Comparison of ENCODE assay signal across 27 cellular contexts in the genomic region with DNA sequence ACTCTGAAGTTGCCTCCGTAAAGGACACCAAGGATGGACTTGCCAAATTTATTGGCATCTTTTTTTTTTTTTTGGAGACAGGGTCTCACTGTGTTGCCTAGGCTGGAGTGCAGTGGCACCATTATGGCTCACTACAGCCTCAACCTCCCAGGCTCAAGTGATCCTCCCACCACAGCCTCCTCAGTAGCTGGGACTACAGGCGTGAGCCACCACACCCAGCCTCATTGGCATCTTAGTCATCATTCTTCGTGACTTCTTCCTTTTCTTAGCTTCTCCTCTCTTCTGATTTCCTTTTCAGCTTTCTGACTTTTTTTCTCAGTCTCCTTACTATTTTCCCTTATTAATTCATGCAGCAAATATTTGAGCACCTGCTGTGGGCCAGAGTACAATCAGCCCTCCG. TPM values are rescaled to one million over a fixed set of nuclear protein-coding genes. Genes with fewer than 3 reads are reported as not detected.
DNase-seq lines count a peak whose midpoint lies in the region; ATAC-seq, FAIRE-seq and TF ChIP-seq lines count a peak whose summit lies in the region.
"Had no signal": no experiment of that assay in that cellular context is flagged by ENCODE, and none has a peak within 500 bp of the region (broad histone marks: within the 10 kb centered on the region; RNA-seq: fewer than 3 reads in every experiment).

No MANE protein-coding gene starts in this region.

- 96% methylated on average over 4 of the region's 4 CpGs for WGBS in HepG2 (ENCODE audit: low lambda C conversion rate)
- 80% methylated on average over 4 of the region's 4 CpGs for WGBS in right lobe of liver (ENCODE audit: insufficient coverage, low coverage, low lambda C conversion rate, missing lambda C conversion rate)
- 82 to 89% methylated on average over 3 to 4 of the region's 4 CpGs for WGBS in transverse colon (ENCODE audit: low coverage in 1 of 2), 2 donors
- 89 to 93% methylated on average over 4 of the region's 4 CpGs for WGBS in tibial nerve, 2 donors

- no TSS peak for BruUV-seq in HepG2 (replicated peaks; lab: Mats Ljungman, UMichigan)

- H3K27ac ChIP-seq in HepG2 (ENCODE audit: extremely low read length, insufficient read depth, low read length) (no peak overlapping the region), right lobe of liver (no peak overlapping the region), transverse colon (no peak overlapping the region), tibial nerve (no peak overlapping the region)
- no peak overlapping the region for H3K27ac ChIP-seq in naive thymus-derived CD4-positive, alpha-beta T cell (ENCODE audit: low read depth, low read length)
- H3K27ac ChIP-seq: brain microvascular endothelial cell, coronary artery, right atrium auricular region, RWPE1 had no signal

- no peak overlapping the region for H3K4me2 ChIP-seq in HepG2 (ENCODE audit: low read depth, low read length)
- H3K4me2 ChIP-seq: SK-N-SH had no signal

- H3K4me3 ChIP-seq in HepG2 (replicated peaks in 1 of 3; ENCODE audit: insufficient read depth in 1 of 3, low read depth in 2 of 3, low read length in 3 of 3) (no peak overlapping the region), right lobe of liver (no peak overlapping the region), MG63 (no peak overlapping the region), transverse colon (no peak overlapping the region), tibial nerve (no peak overlapping the region)
- H3K4me3 ChIP-seq in naive thymus-derived CD4-positive, alpha-beta T cell (ENCODE audit: low read length): no peak overlapping the region
- H3K4me3 ChIP-seq: coronary artery, lung, right atrium auricular region had no signal

- TF ChIP-seq EP300 in HepG2 (IDR thresholded peaks at IDR 0.05; ENCODE audit: low read depth in 2 of 2, low read length in 2 of 2): no peak
- TF ChIP-seq EP300 in HepG2 (CRISPR knock-in tag; IDR thresholded peaks at IDR 0.05; ENCODE audit: borderline replicate concordance): no peak
- no peak for TF ChIP-seq EP300 in transverse colon (IDR thresholded peaks at IDR 0.05; ENCODE audit: low read depth)
- no peak for TF ChIP-seq EP300 in tibial nerve (IDR thresholded peaks at IDR 0.05)

- no peak overlapping the region for H3K9ac ChIP-seq in HepG2 (ENCODE audit: insufficient read depth, low read depth, low read length)
- H3K9ac ChIP-seq: SK-N-SH had no signal

- H3K9me3 ChIP-seq in HepG2 (ENCODE audit: low read length) (no peaks in the 10 kb centered on the region), right lobe of liver (no peaks in the 10 kb centered on the region), MG63 (no peaks in the 10 kb centered on the region), transverse colon (no peaks in the 10 kb centered on the region), tibial nerve (no peaks in the 10 kb centered on the region)
- no peaks in the 10 kb centered on the region for H3K9me3 ChIP-seq in naive thymus-derived CD4-positive, alpha-beta T cell (ENCODE audit: control insufficient read depth in 2 of 3, low read length in 3 of 3)
- H3K9me3 ChIP-seq: right atrium auricular region, SK-N-SH had no signal

- H3K27me3 Mint-ChIP-seq in activated CD8-positive, alpha-beta T cell treated with anti-CD3 and anti-CD28 coated beads, Interleukin-2, amount 10 ng/mL, durations not matched to agents 7 days and 5 days (ENCODE audit: low read depth): no peaks in the 10 kb centered on the region
- no peaks in the 10 kb centered on the region for H3K27me3 Mint-ChIP-seq in naive thymus-derived CD4-positive, alpha-beta T cell
- H3K27me3 Mint-ChIP-seq: activated B cell treated with CpG ODN at 0.5 μM for 24 hours had no signal

- H3K36me3 ChIP-seq in HepG2 (replicated peaks in 1 of 2; ENCODE audit: control insufficient read depth in 1 of 2, insufficient read depth in 2 of 2, low read length in 2 of 2) (peaks cover 4 to 28% of the 10 kb centered on the region in 2 experiments; a peak in 4 of 5 replicates), right lobe of liver (no peaks in the 10 kb centered on the region), MG63 (peaks cover 46% of the 10 kb centered on the region), transverse colon (no peaks in the 10 kb centered on the region), tibial nerve (peaks cover 0 to 5% (median 0%) of the 10 kb centered on the region in 3 donors)
- peaks cover 0 to 15% (median 5%) of the 10 kb centered on the region in 3 experiments for H3K36me3 ChIP-seq in naive thymus-derived CD4-positive, alpha-beta T cell (ENCODE audit: control insufficient read depth in 2 of 3, insufficient read depth in 3 of 3, low read length in 3 of 3)
- H3K36me3 ChIP-seq: brain microvascular endothelial cell, right atrium auricular region had no signal

- no peak for DNase-seq in HepG2 (ENCODE audit: low spot score)
- no peak for DNase-seq in right lobe of liver
- DNase-seq in activated CD8-positive, alpha-beta T cell treated with anti-CD3 and anti-CD28 coated beads, Interleukin-2, amount 10 ng/mL, durations not matched to agents 7 days and 5 days: no peak
- DNase-seq in naive thymus-derived CD4-positive, alpha-beta T cell: no peak
- no peak for DNase-seq in MG63
- DNase-seq in transverse colon: no peak
- DNase-seq in tibial nerve (ENCODE audit: low spot score in 2 of 2): no peak
- DNase-seq: activated B cell treated with CpG ODN at 0.5 μM for 24 hours; brain microvascular endothelial cell; DMS79; HFFc6; KG1; NCI-H1048; NCI-H187 treated with DMSO at 0.1 percent for 48 hours; NCI-H69; SK-N-SH; stimulated activated CD4-positive, alpha-beta T cell treated with anti-CD3 and anti-CD28 coated beads, Interleukin-12 subunit alpha, Interleukin-12 subunit beta, amount 100 ng/mL, for 4 hours; T-helper 9 cell had no signal

- no peak for TF ChIP-seq CTCF in HepG2 (CRISPR knock-in tag; IDR thresholded peaks at IDR 0.05)
- TF ChIP-seq CTCF in right lobe of liver (IDR thresholded peaks at IDR 0.05): no peak
- TF ChIP-seq CTCF in transverse colon (IDR thresholded peaks at IDR 0.05): no peak
- TF ChIP-seq CTCF in tibial nerve (IDR thresholded peaks at IDR 0.05): no peak

- TF ChIP-seq POLR2A in HepG2 (IDR thresholded peaks at IDR 0.05; ENCODE audit: insufficient read depth in 1 of 2, low read depth in 2 of 2, low read length in 2 of 2) (no peak), right lobe of liver (IDR thresholded peaks at IDR 0.05) (no peak), transverse colon (IDR thresholded peaks at IDR 0.05) (no peak), tibial nerve (IDR thresholded peaks at IDR 0.05) (no peak)

- peaks cover 28% of the 10 kb centered on the region for H4K20me1 ChIP-seq in HepG2 (ENCODE audit: insufficient read depth, low read length)

- POLR2A ChIA-PET in HepG2 (lab: Yijun Ruan, JAX): interaction anchor here (0.7 to 1.3 kb wide), 3 partner anchors 8 to 115 kb away, joined by 3 read pairs; partner anchors contain the start of genes CBY3 and HNRNPH1
- POLR2A ChIA-PET in activated CD8-positive, alpha-beta T cell treated with anti-CD3 and anti-CD28 coated beads, Interleukin-2, amount 10 ng/mL, durations not matched to agents 7 days and 5 days (lab: Charles Lee): interaction anchor here (0.6 to 1.3 kb wide), 2 partner anchors 36 to 39 kb away, joined by 3 to 5 read pairs; no protein-coding TSS in a partner anchor
- POLR2A ChIA-PET in naive thymus-derived CD4-positive, alpha-beta T cell (lab: Charles Lee): interaction anchor here (2.2 kb wide), 1 partner anchor 115 kb away, joined by 7 read pairs; the partner anchor contains the start of gene HNRNPH1

- H3K27me3 ChIP-seq in HepG2 (ENCODE audit: control insufficient read depth in 1 of 2, insufficient read depth in 2 of 2, low read length in 2 of 2): no peaks in the 10 kb centered on the region
- no peaks in the 10 kb centered on the region for H3K27me3 ChIP-seq in right lobe of liver
- H3K27me3 ChIP-seq in naive thymus-derived CD4-positive, alpha-beta T cell (ENCODE audit: control insufficient read depth in 2 of 2, insufficient read depth in 2 of 2, low read length in 2 of 2): no peaks in the 10 kb centered on the region
- no peaks in the 10 kb centered on the region for H3K27me3 ChIP-seq in MG63
- no peaks in the 10 kb centered on the region for H3K27me3 ChIP-seq in transverse colon
- no peaks in the 10 kb centered on the region for H3K27me3 ChIP-seq in tibial nerve
- H3K27me3 ChIP-seq: brain microvascular endothelial cell, right atrium auricular region had no signal

- peaks cover 43% of the 10 kb centered on the region for H3K36me3 Mint-ChIP-seq in activated CD8-positive, alpha-beta T cell treated with anti-CD3 and anti-CD28 coated beads, Interleukin-2, amount 10 ng/mL, durations not matched to agents 7 days and 5 days (ENCODE audit: low read depth)
- H3K36me3 Mint-ChIP-seq in naive thymus-derived CD4-positive, alpha-beta T cell: peaks cover 13 to 34% (median 31%) of the 10 kb centered on the region in 5 donors

- no peak overlapping the region for H3K4me3 Mint-ChIP-seq in activated CD8-positive, alpha-beta T cell treated with anti-CD3 and anti-CD28 coated beads, Interleukin-2, amount 10 ng/mL, durations not matched to agents 7 days and 5 days
- H3K4me3 Mint-ChIP-seq in naive thymus-derived CD4-positive, alpha-beta T cell: peak overlapping the region in 6 of 10 donors; percentile 12 to 70 (median 44)
- H3K4me3 Mint-ChIP-seq: activated B cell treated with CpG ODN at 0.5 μM for 24 hours, HFFc6 had no signal

- no peaks in the 10 kb centered on the region for H3K9me3 Mint-ChIP-seq in activated CD8-positive, alpha-beta T cell treated with anti-CD3 and anti-CD28 coated beads, Interleukin-2, amount 10 ng/mL, durations not matched to agents 7 days and 5 days (ENCODE audit: insufficient read depth)
- no peaks in the 10 kb centered on the region for H3K9me3 Mint-ChIP-seq in naive thymus-derived CD4-positive, alpha-beta T cell
- H3K9me3 Mint-ChIP-seq: activated B cell treated with CpG ODN at 0.5 μM for 24 hours, HFFc6 had no signal

- in situ Hi-C loops in HepG2 (cut with HindIII; ENCODE audit: extremely low pct_ligation_motif_present, low pct_unique_long_range_greater_than_20kb) (no loop called here), transverse colon (cut with MboI; ENCODE audit: low pct_ligation_motif_present in 1 of 4, low pct_unique_long_range_greater_than_20kb in 1 of 4, low sequenced_read_pairs in 3 of 4) (no loop called here)

- CTCF ChIA-PET in HepG2 (lab: Yijun Ruan, JAX; ENCODE audit: low intra/inter-chr PET ratio, low total read pairs): no interaction called here
- CTCF ChIA-PET in activated CD8-positive, alpha-beta T cell treated with anti-CD3 and anti-CD28 coated beads, Interleukin-2, amount 10 ng/mL, durations not matched to agents 7 days and 5 days (lab: Charles Lee): interaction anchor here (1.8 to 2.2 kb wide), 2 partner anchors 24 to 63 kb away, joined by 5 to 15 read pairs; no protein-coding TSS in a partner anchor
- CTCF ChIA-PET in naive thymus-derived CD4-positive, alpha-beta T cell (lab: Charles Lee): interaction anchor here (0.9 kb wide), 1 partner anchor 17 kb away, joined by 4 read pairs; no protein-coding TSS in a partner anchor

- ATAC-seq in HepG2 (no peak), right lobe of liver (no peak)
- no peak for ATAC-seq in activated CD8-positive, alpha-beta T cell treated with anti-CD3 and anti-CD28 coated beads, Interleukin-2, amount 10 ng/mL, durations not matched to agents 7 days and 5 days
- no peak for ATAC-seq in naive thymus-derived CD4-positive, alpha-beta T cell

- TF ChIP-seq RAD21 in HepG2 (CRISPR knock-in tag; IDR thresholded peaks at IDR 0.05): no peak

- peaks cover 41% of the 10 kb centered on the region for H3K4me1 ChIP-seq in HepG2 (ENCODE audit: insufficient read depth, low read length)
- peaks cover 0 to 24% (median 0%) of the 10 kb centered on the region in 4 donors for H3K4me1 ChIP-seq in right lobe of liver
- H3K4me1 ChIP-seq in naive thymus-derived CD4-positive, alpha-beta T cell (ENCODE audit: control insufficient read depth in 2 of 2, insufficient read depth in 2 of 2, low read length in 2 of 2): peaks cover 24 to 37% of the 10 kb centered on the region in 2 donors
- H3K4me1 ChIP-seq in transverse colon: peaks cover 23 to 54% (median 29%) of the 10 kb centered on the region in 4 donors
- H3K4me1 ChIP-seq in tibial nerve: peaks cover 4 to 60% (median 21%) of the 10 kb centered on the region in 4 donors

- peak overlapping the region; percentile 53 for H3K27ac Mint-ChIP-seq in activated CD8-positive, alpha-beta T cell treated with anti-CD3 and anti-CD28 coated beads, Interleukin-2, amount 10 ng/mL, durations not matched to agents 7 days and 5 days
- H3K27ac Mint-ChIP-seq in naive thymus-derived CD4-positive, alpha-beta T cell: peak overlapping the region in 6 of 9 donors; percentile 17 to 66 (median 38)
- H3K27ac Mint-ChIP-seq: activated B cell treated with CpG ODN at 0.5 μM for 24 hours, HFFc6 had no signal

- H2AFZ ChIP-seq in HepG2 (ENCODE audit: low read length): no peak overlapping the region

- peaks cover 40% of the 10 kb centered on the region for H3K4me1 Mint-ChIP-seq in activated CD8-positive, alpha-beta T cell treated with anti-CD3 and anti-CD28 coated beads, Interleukin-2, amount 10 ng/mL, durations not matched to agents 7 days and 5 days (ENCODE audit: low read depth)
- peaks cover 47 to 78% (median 59%) of the 10 kb centered on the region in 7 donors for H3K4me1 Mint-ChIP-seq in naive thymus-derived CD4-positive, alpha-beta T cell

- intact Hi-C loops in HepG2 (cut with micrococcal nuclease; ENCODE audit: unreplicated experiment): no loop called here
- intact Hi-C loops in right lobe of liver (cut with DNase I): no loop called here
- intact Hi-C loops in naive thymus-derived CD4-positive, alpha-beta T cell (cut with micrococcal nuclease): no loop called here
- intact Hi-C loops in transverse colon (cut with DNase I; ENCODE audit: low total_unique reads): no loop called here

- peaks cover 90% of the 10 kb centered on the region for H3K79me2 ChIP-seq in HepG2 (ENCODE audit: insufficient read depth, low read length)

- FAIRE-seq in HepG2 (lab: Jason Lieb, UNC): no peak
- FAIRE-seq: urothelium cell line had no signal

RNA-seq across cellular contexts. Expression of gene MAML1, which starts 6.1 kb away (rescaled TPM):
- total RNA-seq in HepG2 (2016; rRNA removed; fragmentation: Illumina TruSeq; extraction: Trizol): 10.0 and 12.1 TPM in 2 replicates
- 2.6 and 4.2 TPM in 2 replicates for total RNA-seq in HepG2 (2016; cell fraction: cytosol; rRNA removed; fragmentation: Illumina TruSeq; extraction: Trizol; ENCODE audit: low read depth)
- total RNA-seq in HepG2 (2016; cell fraction: insoluble cytoplasmic fraction; rRNA removed; fragmentation: Illumina TruSeq; extraction: Trizol): 9.9 and 10.9 TPM in 2 replicates
- 7.3 and 7.7 TPM in 2 replicates for total RNA-seq in HepG2 (2016; cell fraction: membrane; rRNA removed; fragmentation: Illumina TruSeq; extraction: Trizol)
- 11.4 and 13.3 TPM in 2 replicates for total RNA-seq in HepG2 (2016; cell fraction: nucleus; rRNA removed; fragmentation: Illumina TruSeq; extraction: Trizol)
- 9.5 and 10.8 TPM in 2 replicates for polyA plus RNA-seq in HepG2 (2011; rRNA removed)
- 4.7 and 5.1 TPM in 2 replicates for polyA plus RNA-seq in HepG2 (2011; cell fraction: cytosol; rRNA removed)
- 13.9 and 19.7 TPM in 2 replicates for polyA plus RNA-seq in HepG2 (2011; cell fraction: nucleus; rRNA removed)
- 14.7 and 16.0 TPM in 2 replicates for polyA plus RNA-seq in HepG2 (2012)
- polyA plus RNA-seq in HepG2 (2016; cell fraction: cytosol; fragmentation: Illumina TruSeq; extraction: Trizol; ENCODE audit: low read depth): 0.51 and 0.53 TPM in 2 replicates
- polyA plus RNA-seq in HepG2 (2016; cell fraction: insoluble cytoplasmic fraction; fragmentation: Illumina TruSeq; extraction: Trizol; ENCODE audit: low read depth): 13.3 and 16.9 TPM in 2 replicates
- 3.4 and 3.7 TPM in 2 replicates for polyA plus RNA-seq in HepG2 (2016; cell fraction: membrane; fragmentation: Illumina TruSeq; extraction: Trizol; ENCODE audit: low read depth)
- polyA plus RNA-seq in HepG2 (2016; cell fraction: nucleus; fragmentation: Illumina TruSeq; extraction: Trizol; ENCODE audit: insufficient read depth, low read depth): 17.9 and 20.0 TPM in 2 replicates
- polyA minus RNA-seq in HepG2 (2011; rRNA and poly(A)+ RNA removed; ENCODE audit: low replicate concordance): 10.5 TPM in 2 replicates
- 7.9 and 8.1 TPM in 2 replicates for polyA minus RNA-seq in HepG2 (2011; cell fraction: cytosol; rRNA and poly(A)+ RNA removed)
- 12.1 and 12.2 TPM in 2 replicates for polyA minus RNA-seq in HepG2 (2011; cell fraction: nucleus; rRNA and poly(A)+ RNA removed)
- total RNA-seq in right lobe of liver: 1 to 10 TPM; 6.2 to 8.8 (median 8.0) TPM
- total RNA-seq in activated CD8-positive, alpha-beta T cell treated with anti-CD3 and anti-CD28 coated beads, Interleukin-2, amount 10 ng/mL, durations not matched to agents 7 days and 5 days: 10 to 100 TPM; 28.9 to 30.0 TPM
- total RNA-seq in naive thymus-derived CD4-positive, alpha-beta T cell: 10 to 100 TPM; 26.4 to 51.2 (median 35.5) TPM
- polyA plus RNA-seq in naive thymus-derived CD4-positive, alpha-beta T cell: 10 to 100 TPM in 1 of 2 donors, 1 to 10 TPM in 1; 3.5 to 12.3 TPM
- total RNA-seq in MG63 (2014; rRNA removed; shearing (Covaris generic); ENCODE audit: low replicate concordance): 10.6 and 21.3 TPM in 2 replicates
- 10 to 100 TPM; 22.8 to 28.7 (median 27.3) TPM for total RNA-seq in transverse colon
- 10 to 100 TPM; 27.0 to 38.1 (median 31.9) TPM for total RNA-seq in tibial nerve

RNA-seq across cellular contexts. Expression of gene CANX, which starts 40.0 kb away (rescaled TPM):
- total RNA-seq in HepG2 (2016; rRNA removed; fragmentation: Illumina TruSeq; extraction: Trizol) (438 and 680 TPM in 2 replicates), right lobe of liver (100 to 1,000 TPM; 363 to 606 (median 456) TPM), transverse colon (100 to 1,000 TPM; 124 to 398 (median 270) TPM), tibial nerve (100 to 1,000 TPM; 258 to 315 (median 272) TPM)
- total RNA-seq in HepG2 (2016; cell fraction: cytosol; rRNA removed; fragmentation: Illumina TruSeq; extraction: Trizol; ENCODE audit: low read depth): 100 and 107 TPM in 2 replicates
- 421 and 674 TPM in 2 replicates for total RNA-seq in HepG2 (2016; cell fraction: insoluble cytoplasmic fraction; rRNA removed; fragmentation: Illumina TruSeq; extraction: Trizol)
- 148 and 188 TPM in 2 replicates for total RNA-seq in HepG2 (2016; cell fraction: membrane; rRNA removed; fragmentation: Illumina TruSeq; extraction: Trizol)
- total RNA-seq in HepG2 (2016; cell fraction: nucleus; rRNA removed; fragmentation: Illumina TruSeq; extraction: Trizol): 471 and 534 TPM in 2 replicates
- polyA plus RNA-seq in HepG2 (2011; rRNA removed): 477 and 480 TPM in 2 replicates
- 184 and 191 TPM in 2 replicates for polyA plus RNA-seq in HepG2 (2011; cell fraction: cytosol; rRNA removed)
- 51.4 and 85.1 TPM in 2 replicates for polyA plus RNA-seq in HepG2 (2011; cell fraction: nucleus; rRNA removed)
- polyA plus RNA-seq in HepG2 (2012): 598 and 627 TPM in 2 replicates
- polyA plus RNA-seq in HepG2 (2016; cell fraction: cytosol; fragmentation: Illumina TruSeq; extraction: Trizol; ENCODE audit: low read depth): 17.9 and 20.7 TPM in 2 replicates
- 280 and 284 TPM in 2 replicates for polyA plus RNA-seq in HepG2 (2016; cell fraction: insoluble cytoplasmic fraction; fragmentation: Illumina TruSeq; extraction: Trizol; ENCODE audit: low read depth)
- polyA plus RNA-seq in HepG2 (2016; cell fraction: membrane; fragmentation: Illumina TruSeq; extraction: Trizol; ENCODE audit: low read depth): 61.6 and 80.1 TPM in 2 replicates
- 489 and 507 TPM in 2 replicates for polyA plus RNA-seq in HepG2 (2016; cell fraction: nucleus; fragmentation: Illumina TruSeq; extraction: Trizol; ENCODE audit: insufficient read depth, low read depth)
- 2,329 and 2,779 TPM in 2 replicates for polyA minus RNA-seq in HepG2 (2011; rRNA and poly(A)+ RNA removed; ENCODE audit: low replicate concordance)
- polyA minus RNA-seq in HepG2 (2011; cell fraction: cytosol; rRNA and poly(A)+ RNA removed): 523 and 799 TPM in 2 replicates
- polyA minus RNA-seq in HepG2 (2011; cell fraction: nucleus; rRNA and poly(A)+ RNA removed): 208 and 359 TPM in 2 replicates
- 100 to 1,000 TPM; 352 to 366 TPM for total RNA-seq in activated CD8-positive, alpha-beta T cell treated with anti-CD3 and anti-CD28 coated beads, Interleukin-2, amount 10 ng/mL, durations not matched to agents 7 days and 5 days
- 100 to 1,000 TPM; 184 to 499 (median 337) TPM for total RNA-seq in naive thymus-derived CD4-positive, alpha-beta T cell
- 100 to 1,000 TPM; 175 to 188 TPM for polyA plus RNA-seq in naive thymus-derived CD4-positive, alpha-beta T cell
- 1,325 and 1,676 TPM in 2 replicates for total RNA-seq in MG63 (2014; rRNA removed; shearing (Covaris generic); ENCODE audit: low replicate concordance)

RNA-seq across cellular contexts. Expression of gene LTC4S, which starts 55.1 kb away (rescaled TPM):
- total RNA-seq in HepG2 (2016; rRNA removed; fragmentation: Illumina TruSeq; extraction: Trizol) (0.35 TPM in 1 of 2 replicates, not detected in the other), right lobe of liver (1 to 10 TPM in 3 of 6 experiments, under 1 TPM in 2, not detected in 1; 0.73 to 1.7 (median 1.4) TPM), transverse colon (1 to 10 TPM in 3 of 4 donors, not detected in 1; 3.0 to 3.8 (median 3.2) TPM), tibial nerve (10 to 100 TPM in 2 of 4 donors, 1 to 10 TPM in 2; 7.6 to 38.6 (median 18.4) TPM)
- not detected in 2 replicates for total RNA-seq in HepG2 (2016; cell fraction: cytosol; rRNA removed; fragmentation: Illumina TruSeq; extraction: Trizol; ENCODE audit: low read depth)
- 0.30 TPM in 1 of 2 replicates, not detected in the other for total RNA-seq in HepG2 (2016; cell fraction: insoluble cytoplasmic fraction; rRNA removed; fragmentation: Illumina TruSeq; extraction: Trizol)
- not detected in 2 replicates for total RNA-seq in HepG2 (2016; cell fraction: membrane; rRNA removed; fragmentation: Illumina TruSeq; extraction: Trizol)
- 0.56 TPM in 1 of 2 replicates, not detected in the other for total RNA-seq in HepG2 (2016; cell fraction: nucleus; rRNA removed; fragmentation: Illumina TruSeq; extraction: Trizol)
- polyA plus RNA-seq in HepG2 (2011; rRNA removed): not detected in 2 replicates
- not detected in 2 replicates for polyA plus RNA-seq in HepG2 (2011; cell fraction: cytosol; rRNA removed)
- polyA plus RNA-seq in HepG2 (2011; cell fraction: nucleus; rRNA removed): 0.78 and 0.82 TPM in 2 replicates
- polyA plus RNA-seq in HepG2 (2012): not detected in 2 replicates
- not detected in 2 replicates for polyA plus RNA-seq in HepG2 (2016; cell fraction: cytosol; fragmentation: Illumina TruSeq; extraction: Trizol; ENCODE audit: low read depth)
- polyA plus RNA-seq in HepG2 (2016; cell fraction: insoluble cytoplasmic fraction; fragmentation: Illumina TruSeq; extraction: Trizol; ENCODE audit: low read depth): not detected in 2 replicates
- not detected in 2 replicates for polyA plus RNA-seq in HepG2 (2016; cell fraction: membrane; fragmentation: Illumina TruSeq; extraction: Trizol; ENCODE audit: low read depth)
- polyA plus RNA-seq in HepG2 (2016; cell fraction: nucleus; fragmentation: Illumina TruSeq; extraction: Trizol; ENCODE audit: insufficient read depth, low read depth): 0.91 and 1.1 TPM in 2 replicates
- 0.44 and 0.47 TPM in 2 replicates for polyA minus RNA-seq in HepG2 (2011; rRNA and poly(A)+ RNA removed; ENCODE audit: low replicate concordance)
- not detected in 2 replicates for polyA minus RNA-seq in HepG2 (2011; cell fraction: cytosol; rRNA and poly(A)+ RNA removed)
- polyA minus RNA-seq in HepG2 (2011; cell fraction: nucleus; rRNA and poly(A)+ RNA removed): not detected in 2 replicates
- total RNA-seq in activated CD8-positive, alpha-beta T cell treated with anti-CD3 and anti-CD28 coated beads, Interleukin-2, amount 10 ng/mL, durations not matched to agents 7 days and 5 days: 1 to 10 TPM; 3.7 to 3.8 TPM
- 1 to 10 TPM; 2.0 to 8.1 (median 6.0) TPM for total RNA-seq in naive thymus-derived CD4-positive, alpha-beta T cell
- polyA plus RNA-seq in naive thymus-derived CD4-positive, alpha-beta T cell: 1 to 10 TPM in 1 of 2 donors, under 1 TPM in 1; 0.97 to 1.2 TPM
- total RNA-seq in MG63 (2014; rRNA removed; shearing (Covaris generic); ENCODE audit: low replicate concordance): 1.7 TPM in 1 of 2 replicates, not detected in the other
- total RNA-seq: glomerular endothelial cell, HFFc6, HT-29 had no signal

RNA-seq across cellular contexts. Expression of gene CBY3, which starts 57.9 kb away (rescaled TPM):
- not detected in 2 replicates for total RNA-seq in HepG2 (2016; rRNA removed; fragmentation: Illumina TruSeq; extraction: Trizol)
- not detected in 2 replicates for total RNA-seq in HepG2 (2016; cell fraction: cytosol; rRNA removed; fragmentation: Illumina TruSeq; extraction: Trizol; ENCODE audit: low read depth)
- not detected in 2 replicates for total RNA-seq in HepG2 (2016; cell fraction: insoluble cytoplasmic fraction; rRNA removed; fragmentation: Illumina TruSeq; extraction: Trizol)
- total RNA-seq in HepG2 (2016; cell fraction: membrane; rRNA removed; fragmentation: Illumina TruSeq; extraction: Trizol): not detected in 2 replicates
- total RNA-seq in HepG2 (2016; cell fraction: nucleus; rRNA removed; fragmentation: Illumina TruSeq; extraction: Trizol): not detected in 2 replicates
- polyA plus RNA-seq in HepG2 (2011; rRNA removed): not detected in 2 replicates
- polyA plus RNA-seq in HepG2 (2011; cell fraction: cytosol; rRNA removed): not detected in 2 replicates
- not detected in 2 replicates for polyA plus RNA-seq in HepG2 (2011; cell fraction: nucleus; rRNA removed)
- polyA plus RNA-seq in HepG2 (2012): not detected in 2 replicates
- not detected in 2 replicates for polyA plus RNA-seq in HepG2 (2016; cell fraction: cytosol; fragmentation: Illumina TruSeq; extraction: Trizol; ENCODE audit: low read depth)
- polyA plus RNA-seq in HepG2 (2016; cell fraction: insoluble cytoplasmic fraction; fragmentation: Illumina TruSeq; extraction: Trizol; ENCODE audit: low read depth): not detected in 2 replicates
- not detected in 2 replicates for polyA plus RNA-seq in HepG2 (2016; cell fraction: membrane; fragmentation: Illumina TruSeq; extraction: Trizol; ENCODE audit: low read depth)
- not detected in 2 replicates for polyA plus RNA-seq in HepG2 (2016; cell fraction: nucleus; fragmentation: Illumina TruSeq; extraction: Trizol; ENCODE audit: insufficient read depth, low read depth)
- polyA minus RNA-seq in HepG2 (2011; rRNA and poly(A)+ RNA removed; ENCODE audit: low replicate concordance): not detected in 2 replicates
- polyA minus RNA-seq in HepG2 (2011; cell fraction: cytosol; rRNA and poly(A)+ RNA removed): not detected in 2 replicates
- not detected in 2 replicates for polyA minus RNA-seq in HepG2 (2011; cell fraction: nucleus; rRNA and poly(A)+ RNA removed)
- total RNA-seq in right lobe of liver: not detected
- total RNA-seq in activated CD8-positive, alpha-beta T cell treated with anti-CD3 and anti-CD28 coated beads, Interleukin-2, amount 10 ng/mL, durations not matched to agents 7 days and 5 days: under 1 TPM in 1 of 2 experiments, not detected in 1; 0.55 TPM
- under 1 TPM in 3 of 5 experiments, not detected in 2; 0.29 to 0.84 (median 0.62) TPM for total RNA-seq in naive thymus-derived CD4-positive, alpha-beta T cell
- polyA plus RNA-seq in naive thymus-derived CD4-positive, alpha-beta T cell: 1 to 10 TPM in 1 of 2 donors, not detected in 1; 1.4 TPM
- total RNA-seq in MG63 (2014; rRNA removed; shearing (Covaris generic); ENCODE audit: low replicate concordance): not detected in 2 replicates
- total RNA-seq in transverse colon: not detected
- 1 to 10 TPM in 1 of 4 donors, not detected in 3; 1.2 TPM for total RNA-seq in tibial nerve
- total RNA-seq: activated B cell treated with CpG ODN at 0.5 μM for 24 hours, glomerular endothelial cell, HFFc6, HT-29, kidney epithelial cell, lung, osteocyte, right atrium auricular region had no signal
- polyA plus RNA-seq: SK-N-SH had no signal
